Comparison of ENCODE assay signal across 11 cellular contexts in the genomic region with DNA sequence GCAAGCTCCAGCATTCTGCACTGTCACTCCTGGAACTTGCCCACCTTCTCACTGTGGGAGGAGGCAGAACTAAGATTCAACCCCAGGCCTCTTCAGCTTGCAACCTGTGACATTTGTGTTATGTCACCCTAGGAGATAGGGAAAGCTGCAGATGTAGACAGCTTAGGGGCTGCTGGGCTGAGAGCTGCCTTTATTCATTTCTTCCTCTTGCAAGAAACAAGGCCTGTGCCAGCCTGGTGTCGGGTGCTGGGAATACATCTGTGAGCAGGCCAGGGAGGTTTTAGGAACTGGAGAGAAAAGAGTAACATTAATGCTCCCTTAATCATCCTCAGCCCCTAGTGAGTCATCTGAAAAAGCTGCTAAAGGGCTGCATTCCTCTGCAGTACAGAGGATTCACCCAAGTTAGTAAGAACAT.
A peak's percentile ranks its signal among the peaks of the same experiment; 100 is the strongest.
DNase-seq lines count a peak whose midpoint lies in the region; ATAC-seq, FAIRE-seq and TF ChIP-seq lines count a peak whose summit lies in the region.
"Had no signal": no experiment of that assay in that cellular context is flagged by ENCODE, and none has a peak within 500 bp of the region (broad histone marks: within the 10 kb centered on the region; RNA-seq: fewer than 3 reads in every experiment).

No MANE protein-coding gene starts in this region.

- H3K4me2 ChIP-seq in astrocyte (ENCODE audit: low read length) (peak overlapping the region; percentile 70), skeletal muscle satellite cell (ENCODE audit: low read length) (peak overlapping the region; percentile 74)

- no peak overlapping the region for H3K4me3 Mint-ChIP-seq in astrocyte (ENCODE audit: unreplicated experiment)
- H3K4me3 Mint-ChIP-seq: dendritic cell treated with granulocyte-macrophage colony-stimulating factor and Interleukin-4, amounts not matched to agents 40 ng/mL and 50 ng/mL, for 4 days had no signal

- TF ChIP-seq CTCF in astrocyte (IDR thresholded peaks at IDR 0.05; ENCODE audit: insufficient read depth, low read depth, low read length) = peak; percentile 9
- no peak for TF ChIP-seq CTCF in right atrium auricular region (IDR thresholded peaks at IDR 0.05)

- H3K79me2 ChIP-seq in astrocyte (ENCODE audit: insufficient read depth, low read length) = no peaks in the 10 kb centered on the region

- no peak for ATAC-seq in HG03442 (IDR thresholded peaks at IDR 0.05; ENCODE audit: unreplicated experiment)

- H3K36me3 ChIP-seq in H7 (replicated peaks; ENCODE audit: control insufficient read depth, insufficient read depth, low read length) (no peaks in the 10 kb centered on the region), astrocyte (ENCODE audit: insufficient read depth, low read length) (no peaks in the 10 kb centered on the region), right atrium auricular region (no peaks in the 10 kb centered on the region), skeletal muscle satellite cell (ENCODE audit: insufficient read depth, low read length) (no peaks in the 10 kb centered on the region)

- FAIRE-seq in astrocyte (lab: Jason Lieb, UNC) = peak; percentile 99
- FAIRE-seq: TTC549 had no signal

- H3K9me3 ChIP-seq in astrocyte (ENCODE audit: insufficient read depth, low read depth, low read length) (no peaks in the 10 kb centered on the region), right atrium auricular region (no peaks in the 10 kb centered on the region), skeletal muscle satellite cell (replicated peaks; ENCODE audit: low read length) (no peaks in the 10 kb centered on the region)

- peaks cover 31% of the 10 kb centered on the region for H3K4me1 Mint-ChIP-seq in astrocyte (ENCODE audit: low read depth, unreplicated experiment)

- peaks cover 6% of the 10 kb centered on the region for H3K27me3 Mint-ChIP-seq in astrocyte (ENCODE audit: low read depth, unreplicated experiment)
- H3K27me3 Mint-ChIP-seq: dendritic cell treated with granulocyte-macrophage colony-stimulating factor and Interleukin-4, amounts not matched to agents 40 ng/mL and 50 ng/mL, for 4 days had no signal

- H3K27ac Mint-ChIP-seq in astrocyte (ENCODE audit: unreplicated experiment) = peak overlapping the region; percentile 87
- H3K27ac Mint-ChIP-seq: dendritic cell treated with granulocyte-macrophage colony-stimulating factor and Interleukin-4, amounts not matched to agents 40 ng/mL and 50 ng/mL, for 4 days had no signal

- H3K4me3 ChIP-seq in H7 (ENCODE audit: insufficient read depth, low read depth, low read length) = no peak overlapping the region
- H3K4me3 ChIP-seq in astrocyte (ENCODE audit: insufficient read depth, low read depth, low read length) = no peak overlapping the region
- no peak overlapping the region for H3K4me3 ChIP-seq in right atrium auricular region
- peak overlapping the region; percentile 47 for H3K4me3 ChIP-seq in skeletal muscle satellite cell (ENCODE audit: low read length)

- no peaks in the 10 kb centered on the region for H4K20me1 ChIP-seq in astrocyte (ENCODE audit: insufficient read depth, low read length)

- H3K4me1 ChIP-seq in astrocyte (ENCODE audit: insufficient read depth, low read length) = peaks cover 24% of the 10 kb centered on the region
- H3K4me1 ChIP-seq in right atrium auricular region = peaks cover 0 to 32% of the 10 kb centered on the region in 2 donors
- H3K4me1 ChIP-seq in skeletal muscle satellite cell (ENCODE audit: control insufficient read depth, insufficient read depth, low read length) = peaks cover 24% of the 10 kb centered on the region

- H2AFZ ChIP-seq in astrocyte (ENCODE audit: low read depth, low read length) = no peak overlapping the region

- H3K9me3 Mint-ChIP-seq in astrocyte (ENCODE audit: unreplicated experiment) = peaks cover 6% of the 10 kb centered on the region
- H3K9me3 Mint-ChIP-seq: dendritic cell treated with granulocyte-macrophage colony-stimulating factor and Interleukin-4, amounts not matched to agents 40 ng/mL and 50 ng/mL, for 4 days had no signal

- H3K9ac ChIP-seq in astrocyte (ENCODE audit: low read length) (peak overlapping the region; percentile 45), skeletal muscle satellite cell (ENCODE audit: low read depth, low read length) (peak overlapping the region; percentile 59)

- DNase-seq in H7 = peak; percentile 58
- peak; percentile 93 for DNase-seq in astrocyte (ENCODE audit: low read depth)
- peak; percentile 73 for DNase-seq in right atrium auricular region (ENCODE audit: low spot score)
- no peak for DNase-seq in NAMALWA (ENCODE audit: low spot score)
- no peak for DNase-seq in NCI-H446 (lab: John Stamatoyannopoulos, UW)
- no peak for DNase-seq in activated effector memory CD4-positive, alpha-beta T cell treated with anti-CD3 and anti-CD28 coated beads, Interleukin-2, amount 50 U/mL, for 16 hours

- no peaks in the 10 kb centered on the region; the same call in 1 of the 2 replicates for H3K27me3 ChIP-seq in H7 (ENCODE audit: control insufficient read depth, insufficient read depth, low read length)
- peaks cover 2% of the 10 kb centered on the region for H3K27me3 ChIP-seq in astrocyte (ENCODE audit: insufficient read depth, low read length)
- H3K27me3 ChIP-seq in right atrium auricular region = no peaks in the 10 kb centered on the region
- no peaks in the 10 kb centered on the region for H3K27me3 ChIP-seq in skeletal muscle satellite cell (ENCODE audit: control insufficient read depth, insufficient read depth, low read length)

- H3K27ac ChIP-seq in astrocyte (ENCODE audit: low read depth, low read length) (peak overlapping the region; percentile 60), right atrium auricular region (peak overlapping the region in 1 of 2 donors; percentile 14)
- H3K27ac ChIP-seq: HL-60 had no signal

- H3K36me3 Mint-ChIP-seq in astrocyte (ENCODE audit: low read depth, unreplicated experiment) = no peaks in the 10 kb centered on the region

Comparison
In these comparisons a context has a peak if more than half of its experiments do, and no peak if none do; other contexts are left out.
1. DNase-seq: peak in H7 (single experiment), astrocyte (single experiment) and right atrium auricular region (single experiment); none in NAMALWA (single experiment), NCI-H446 (0 of 2) and activated effector memory CD4-positive, alpha-beta T cell treated with anti-CD3 and anti-CD28 coated beads, Interleukin-2, amount 50 U/mL, for 16 hours (single experiment).